8 cellular contexts compared by ENCODE assay signal in genomic region chr6:27188885-27189418, GRCh38.
DNase-seq lines count a peak whose midpoint lies in the region; ATAC-seq, FAIRE-seq and TF ChIP-seq lines count a peak whose summit lies in the region.

No MANE protein-coding gene starts in this region.

- peak; percentile 96 for FAIRE-seq in A204.1 (lab: Jason Lieb, UNC)

- peak; percentile 54 for ATAC-seq in HG02870 (IDR thresholded peaks at IDR 0.05; ENCODE audit: unreplicated experiment)

- DNase-seq in NCI-H146 (lab: John Stamatoyannopoulos, UW) (peak; percentile 70), T follicular helper cell (ENCODE audit: low read depth) (peak; percentile 30), inferior parietal cortex (ENCODE audit: extremely low spot score) (peak; percentile 89)
- DNase-seq in central memory CD4-positive, alpha-beta T cell = peak; percentile 64
- peak; percentile 28 to 32 for DNase-seq in stimulated activated CD4-positive, alpha-beta T cell treated with anti-CD3 and anti-CD28 coated beads, Interleukin-12 subunit alpha, Interleukin-12 subunit beta, amount 100 ng/mL, for 24 hours (ENCODE audit: low read depth in 2 of 2)

- peak; percentile 33; the same call in 1 of the 2 replicates for TF ChIP-seq CTCF in GM12875 (IDR thresholded peaks at IDR 0.05; ENCODE audit: borderline replicate concordance, insufficient read depth, low read depth, low read length)

- H3K4me3 ChIP-seq in GM12875 (ENCODE audit: low read depth, low read length) = peak overlapping the region; percentile 52

Comparison
In these comparisons a context has a peak if more than half of its experiments do, and no peak if none do; other contexts are left out.
1. Peak in every context shown above with its lines: DNase-seq, ATAC-seq and H3K4me3 ChIP-seq.
2. DNase-seq: peak in every context shown above with its lines; median percentile 89 in inferior parietal cortex; 70 in NCI-H146; 64 in central memory CD4-positive, alpha-beta T cell; 30 in T follicular helper cell; 30 in stimulated activated CD4-positive, alpha-beta T cell treated with anti-CD3 and anti-CD28 coated beads, Interleukin-12 subunit alpha, Interleukin-12 subunit beta, amount 100 ng/mL, for 24 hours.